ENCODE assay signal across 8 cellular contexts in the genomic region with DNA sequence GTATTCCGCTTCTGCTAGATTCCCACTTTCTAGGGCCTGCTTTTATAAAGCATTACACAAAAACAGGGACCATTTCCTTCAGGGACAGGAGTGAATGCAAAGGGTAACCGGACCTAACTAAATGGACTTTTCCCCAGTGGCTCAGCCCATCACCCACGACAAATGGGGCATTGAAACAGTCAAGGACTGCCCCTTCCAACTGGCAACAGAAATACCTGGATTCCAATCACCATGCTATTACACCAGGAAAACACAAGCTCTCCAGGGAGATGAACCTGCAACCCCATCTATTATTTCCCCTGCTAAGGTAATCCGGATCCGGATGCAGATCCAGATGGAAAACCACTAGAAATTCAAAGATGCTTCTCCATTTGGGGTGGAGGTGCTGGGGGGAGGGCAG. TPM values are rescaled to one million over a fixed set of nuclear protein-coding genes. Genes with fewer than 3 reads are reported as not detected.
A peak's percentile ranks its signal among the peaks of the same experiment; 100 is the strongest.
DNase-seq lines count a peak whose midpoint lies in the region; ATAC-seq and TF ChIP-seq lines count a peak whose summit lies in the region.

No MANE protein-coding gene starts in this region.

- CTCF ChIA-PET in BJ (lab: Yijun Ruan, JAX), result interaction anchor here (0.9 to 10.1 kb wide), 2 partner anchors 9 to 192 kb away, joined by 3 to 156 read pairs; no protein-coding TSS in a partner anchor

- H3K36me3 ChIP-seq in BJ (ENCODE audit: control insufficient read depth, insufficient read depth, low read length), result no peaks in the 10 kb centered on the region
- H3K36me3 ChIP-seq in breast epithelium, result no peaks in the 10 kb centered on the region
- H3K36me3 ChIP-seq in mucosa of stomach (ENCODE audit: control insufficient read depth, insufficient read depth, low read length), result no peaks in the 10 kb centered on the region

- peaks cover 0 to 13% of the 10 kb centered on the region in 2 donors for H3K4me1 ChIP-seq in breast epithelium
- no peaks in the 10 kb centered on the region for H3K4me1 ChIP-seq in mucosa of stomach (ENCODE audit: control insufficient read depth, insufficient read depth, low read length)

- no peaks in the 10 kb centered on the region for H3K27me3 ChIP-seq in BJ (ENCODE audit: control insufficient read depth, insufficient read depth, low read length)
- H3K27me3 ChIP-seq in breast epithelium, result no peaks in the 10 kb centered on the region
- H3K27me3 ChIP-seq in mucosa of stomach (ENCODE audit: control insufficient read depth, insufficient read depth, low read length), result no peaks in the 10 kb centered on the region

- H3K9me3 ChIP-seq in breast epithelium, result no peaks in the 10 kb centered on the region
- no peaks in the 10 kb centered on the region for H3K9me3 ChIP-seq in mucosa of stomach (ENCODE audit: control insufficient read depth, low read length)

- H3K4me3 ChIP-seq in BJ (ENCODE audit: low read depth, low read length) (peak overlapping the region; percentile 69), breast epithelium (peak overlapping the region; percentile 68 to 85 (median 85)), mucosa of stomach (ENCODE audit: low read length) (peak overlapping the region; percentile 95)

- DNase-seq in BJ (ENCODE audit: low read depth) (no peak), HT-29 (ENCODE audit: low spot score) (peak; percentile 10), breast epithelium (ENCODE audit: low spot score in 2 of 2) (no peak), islet precursor cell (no peak), GM03348 (ENCODE audit: low spot score) (no peak)
- DNase-seq in activated CD4-positive, CD25-positive, alpha-beta regulatory T cell (lab: John Stamatoyannopoulos, UW), result no peak

- TF ChIP-seq CTCF in BJ (IDR thresholded peaks at IDR 0.05; ENCODE audit: insufficient read depth, low read depth, low read length) (no peak), breast epithelium (IDR thresholded peaks at IDR 0.05) (no peak)

- no peak for TF ChIP-seq POLR2A in breast epithelium (IDR thresholded peaks at IDR 0.05)

- intact Hi-C loops in breast epithelium (cut with DNase I; ENCODE audit: low total_unique reads), result no loop called here

- POLR2A ChIA-PET in BJ (lab: Charles Lee), result interaction anchor here (0.7 to 1.4 kb wide), 3 partner anchors 22 to 208 kb away, joined by 3 to 4 read pairs (median 4); no protein-coding TSS in a partner anchor

- no peak for ATAC-seq in HG03039 (IDR thresholded peaks at IDR 0.05; ENCODE audit: unreplicated experiment)

- peak overlapping the region; percentile 91 for H3K9ac ChIP-seq in mucosa of stomach (ENCODE audit: low read length)

- no peak overlapping the region for H3K27ac ChIP-seq in breast epithelium

RNA-seq across cellular contexts. Expression of gene MPHOSPH9, which starts 1.0 kb away (rescaled TPM):
- 7.6 and 13.1 TPM in 2 replicates for polyA plus RNA-seq in BJ (2011; rRNA removed)
- polyA minus RNA-seq in BJ (2011; rRNA and poly(A)+ RNA removed), result 8.6 and 11.8 TPM in 2 replicates
- total RNA-seq in HT-29 (2014; rRNA removed; shearing (Covaris generic)), result 30.2 and 34.3 TPM in 2 replicates
- total RNA-seq in breast epithelium, result 10 to 100 TPM; 19.0 to 28.6 (median 21.7) TPM

RNA-seq across cellular contexts. Expression of gene MTRFR, which starts 1.3 kb away (rescaled TPM):
- polyA plus RNA-seq in BJ (2011; rRNA removed), result 11.6 and 12.7 TPM in 2 replicates
- 11.5 and 18.1 TPM in 2 replicates for polyA minus RNA-seq in BJ (2011; rRNA and poly(A)+ RNA removed)
- total RNA-seq in HT-29 (2014; rRNA removed; shearing (Covaris generic)), result 11.8 and 15.6 TPM in 2 replicates
- total RNA-seq in breast epithelium, result 1 to 10 TPM; 5.6 to 8.8 (median 8.6) TPM

RNA-seq across cellular contexts. Expression of gene CDK2AP1, which starts 39.7 kb away (rescaled TPM):
- polyA plus RNA-seq in BJ (2011; rRNA removed), result 225 and 388 TPM in 2 replicates
- polyA minus RNA-seq in BJ (2011; rRNA and poly(A)+ RNA removed), result 110 and 166 TPM in 2 replicates
- total RNA-seq in HT-29 (2014; rRNA removed; shearing (Covaris generic)), result 76.1 and 81.6 TPM in 2 replicates
- 100 to 1,000 TPM in 2 of 3 donors, 10 to 100 TPM in 1; 81.3 to 133 (median 118) TPM for total RNA-seq in breast epithelium
